ENCODE assay signal across 32 cellular contexts in genomic region chr4:100852326-100852725, GRCh38.
"Had no signal": no experiment of that assay in that cellular context is flagged by ENCODE, and none has a peak within 500 bp of the region (broad histone marks: within the 10 kb centered on the region; RNA-seq: fewer than 3 reads in every experiment).

No MANE protein-coding gene starts in this region.

- H3K4me3 ChIP-seq: MG63 had no signal

- H3K27ac ChIP-seq: KMS-11 had no signal

- H3K9ac ChIP-seq: KMS-11 had no signal

- H3K36me3 ChIP-seq: MG63 had no signal

- H3K9me3 ChIP-seq: MG63 had no signal

- H3K27me3 ChIP-seq: MG63 had no signal

- DNase-seq: Karpas-422, KG1, MG63, MM.1S, NCI-H1048, NCI-H1092, NCI-H1092 treated with DMSO at 0.1 percent for 48 hours, NCI-H1105, NCI-H1105 treated with DMSO at 0.1 percent for 48 hours, NCI-H1417, NCI-H1417 treated with DMSO at 0.1 percent for 48 hours, NCI-H1436, NCI-H1436 treated with DMSO at 0.1 percent for 48 hours, NCI-H146, NCI-H1694, NCI-H1694 treated with DMSO at 0.1 percent for 48 hours, NCI-H187, NCI-H187 treated with DMSO at 0.1 percent for 48 hours, NCI-H1930, NCI-H2029, NCI-H2029 treated with DMSO at 0.1 percent for 48 hours, NCI-H2081, NCI-H2081 treated with DMSO at 0.1 percent for 48 hours, NCI-H2107, NCI-H2171, NCI-H2171 treated with DMSO at 0.1 percent for 48 hours, NCI-H2227 treated with DMSO at 0.1 percent for 48 hours, NCI-H226, NCI-H345, NCI-H446, NCI-H446 treated with DMSO at 0.1 percent for 48 hours had no signal

- H3K4me2 ChIP-seq: KMS-11 had no signal
